In genomic region chr3:112074616-112075497, GRCh38 we compare ENCODE assay signal across 1 cellular context.
TF ChIP-seq lines count a peak whose summit lies in the region.

No MANE protein-coding gene starts in this region.

TF ChIP-seq in HepG2, 621 proteins besides CTCF, POLR2A, EP300 and RAD21 (continued from another document and continues in another):
- no peak for TF ChIP-seq ARID4A (CRISPR knock-in tag; IDR thresholded peaks at IDR 0.05; ENCODE audit: borderline replicate concordance)
- TF ChIP-seq HIVEP1 (CRISPR knock-in tag; IDR thresholded peaks at IDR 0.05): no peak
- TF ChIP-seq PCBP2 (optimal IDR thresholded peaks at IDR 0.05; ENCODE audit: low read depth, low read length, poor library complexity, severe bottlenecking): no peak
- no peak for TF ChIP-seq RAD51 (IDR thresholded peaks at IDR 0.05; ENCODE audit: borderline replicate concordance)
- TF ChIP-seq MTF2 (CRISPR knock-in tag; IDR thresholded peaks at IDR 0.05; ENCODE audit: borderline replicate concordance): no peak
- TF ChIP-seq SKI (IDR thresholded peaks at IDR 0.05; ENCODE audit: partially characterized antibody): no peak
- TF ChIP-seq ZNF792 (CRISPR knock-in tag; IDR thresholded peaks at IDR 0.05): 0 out of 2 replicates have a peak, but pooled peaks have one; percentile 57
- TF ChIP-seq SNAPC5 (CRISPR knock-in tag; IDR thresholded peaks at IDR 0.05; ENCODE audit: borderline replicate concordance): no peak
- TF ChIP-seq ATF3 (CRISPR knock-in tag; IDR thresholded peaks at IDR 0.05): peak; percentile 36; the same call in 1 of the 2 replicates
- TF ChIP-seq ZNF317 (CRISPR knock-in tag; IDR thresholded peaks at IDR 0.05): no peak
- no peak for TF ChIP-seq ZBTB7B (CRISPR knock-in tag; IDR thresholded peaks at IDR 0.05)
- TF ChIP-seq PITX1 (CRISPR knock-in tag; IDR thresholded peaks at IDR 0.05): no peak
- TF ChIP-seq ISL2 (CRISPR knock-in tag; IDR thresholded peaks at IDR 0.05): no peak
- no peak for TF ChIP-seq ZNF816 (CRISPR knock-in tag; IDR thresholded peaks at IDR 0.05; ENCODE audit: borderline replicate concordance)
- 0 out of 2 replicates have a peak, but pooled peaks have one; percentile 18 for TF ChIP-seq TFDP1 (CRISPR knock-in tag; IDR thresholded peaks at IDR 0.05; ENCODE audit: borderline replicate concordance)
- no peak for TF ChIP-seq KDM3A (CRISPR knock-in tag; IDR thresholded peaks at IDR 0.05; ENCODE audit: low read depth)
- no peak for TF ChIP-seq REL (CRISPR knock-in tag; conservative IDR thresholded peaks at IDR 0.05)
- TF ChIP-seq KDM2A (CRISPR knock-in tag; IDR thresholded peaks at IDR 0.05; ENCODE audit: borderline replicate concordance, low read depth): peak; percentile 46; the same call in 1 of the 2 replicates
- TF ChIP-seq ATM (IDR thresholded peaks at IDR 0.05; ENCODE audit: borderline replicate concordance): no peak
- TF ChIP-seq TEAD3 (CRISPR knock-in tag; optimal IDR thresholded peaks at IDR 0.05; ENCODE audit: borderline replicate concordance): peak; percentile 36
- TF ChIP-seq DNMT1 (CRISPR knock-in tag; IDR thresholded peaks at IDR 0.05): no peak
- no peak for TF ChIP-seq ZNF567 (CRISPR knock-in tag; IDR thresholded peaks at IDR 0.05; ENCODE audit: borderline replicate concordance)
- peak; percentile 73; the same call in 1 of the 2 replicates for TF ChIP-seq ZNF7 (CRISPR knock-in tag; IDR thresholded peaks at IDR 0.05)
- TF ChIP-seq ATF4 (CRISPR knock-in tag; IDR thresholded peaks at IDR 0.05): no peak
- peak; percentile 60 for TF ChIP-seq FOXA3 (CRISPR knock-in tag; IDR thresholded peaks at IDR 0.05)
- TF ChIP-seq SAP130 (CRISPR knock-in tag; IDR thresholded peaks at IDR 0.05; ENCODE audit: low read depth): peak; percentile 81
- no peak for TF ChIP-seq ZNF367 (CRISPR knock-in tag; IDR thresholded peaks at IDR 0.05; ENCODE audit: borderline replicate concordance)
- TF ChIP-seq PPARG (CRISPR knock-in tag; conservative IDR thresholded peaks at IDR 0.05): 0 out of 2 replicates have a peak, but pooled peaks have one; percentile 13
- TF ChIP-seq SOX6 (IDR thresholded peaks at IDR 0.05): no peak
- TF ChIP-seq SOX6 (CRISPR knock-in tag; IDR thresholded peaks at IDR 0.05): peak; percentile 16; the same call in 1 of the 2 replicates
- TF ChIP-seq RNF2 (conservative IDR thresholded peaks at IDR 0.05; ENCODE audit: low read depth): no peak
- peak; percentile 44; the same call in 1 of the 2 replicates for TF ChIP-seq ELF3 (CRISPR knock-in tag; IDR thresholded peaks at IDR 0.05)
- no peak for TF ChIP-seq XRCC5 (optimal IDR thresholded peaks at IDR 0.05; ENCODE audit: low read length)
- no peak for TF ChIP-seq ZNF781 (CRISPR knock-in tag; IDR thresholded peaks at IDR 0.05; ENCODE audit: borderline replicate concordance, not compliant biosample characterization)
- no peak for TF ChIP-seq ZNF224 (CRISPR knock-in tag; IDR thresholded peaks at IDR 0.05)
- TF ChIP-seq SMAD9 (CRISPR knock-in tag; IDR thresholded peaks at IDR 0.05): no peak
- TF ChIP-seq ZNF574 (CRISPR knock-in tag; IDR thresholded peaks at IDR 0.05): no peak
- TF ChIP-seq TOE1 (CRISPR knock-in tag; IDR thresholded peaks at IDR 0.05): no peak
- TF ChIP-seq U2AF2 (IDR thresholded peaks at IDR 0.05; ENCODE audit: low read depth, low read length): no peak
- TF ChIP-seq CREB1 (IDR thresholded peaks at IDR 0.05): no peak
- peak; percentile 2; the same call in 1 of the 2 replicates for TF ChIP-seq CREB1 (CRISPR knock-in tag; IDR thresholded peaks at IDR 0.05)
- TF ChIP-seq ZNF644 (CRISPR knock-in tag; IDR thresholded peaks at IDR 0.05; ENCODE audit: low read depth): no peak
- no peak for TF ChIP-seq ZNF350 (CRISPR knock-in tag; IDR thresholded peaks at IDR 0.05; ENCODE audit: borderline replicate concordance, low read depth)
- TF ChIP-seq ZNF264 (CRISPR knock-in tag; IDR thresholded peaks at IDR 0.05): no peak
- TF ChIP-seq HOXA5 (CRISPR knock-in tag; IDR thresholded peaks at IDR 0.05): no peak
- no peak for TF ChIP-seq CERS6 (CRISPR knock-in tag; IDR thresholded peaks at IDR 0.05)
- TF ChIP-seq MBD4 (IDR thresholded peaks at IDR 0.05; ENCODE audit: borderline replicate concordance, low read length): no peak
- TF ChIP-seq THAP8 (CRISPR knock-in tag; IDR thresholded peaks at IDR 0.05; ENCODE audit: borderline replicate concordance): no peak
- no peak for TF ChIP-seq ZNF605 (CRISPR knock-in tag; IDR thresholded peaks at IDR 0.05)
- TF ChIP-seq HINFP (CRISPR knock-in tag; IDR thresholded peaks at IDR 0.05; ENCODE audit: low read depth): no peak
- TF ChIP-seq HNF4A (CRISPR knock-in tag; IDR thresholded peaks at IDR 0.05): no peak
- no peak for TF ChIP-seq ZFY (CRISPR knock-in tag; IDR thresholded peaks at IDR 0.05)
- TF ChIP-seq HOXA7 (CRISPR knock-in tag; IDR thresholded peaks at IDR 0.05): no peak
- no peak for TF ChIP-seq ATF6 (CRISPR knock-in tag; conservative IDR thresholded peaks at IDR 0.05)
- TF ChIP-seq NCOA1 (CRISPR knock-in tag; IDR thresholded peaks at IDR 0.05): no peak
